Comparison of ENCODE assay signal across 21 cellular contexts in genomic region chr7:143846692-143847091, GRCh38. TPM values are rescaled to one million over a fixed set of nuclear protein-coding genes. Genes with fewer than 3 reads are reported as not detected.
DNase-seq lines count a peak whose midpoint lies in the region; ATAC-seq, FAIRE-seq and TF ChIP-seq lines count a peak whose summit lies in the region.
"Had no signal": no experiment of that assay in that cellular context is flagged by ENCODE, and none has a peak within 500 bp of the region (broad histone marks: within the 10 kb centered on the region; RNA-seq: fewer than 3 reads in every experiment).

No MANE protein-coding gene starts in this region.

- no peak overlapping the region for H3K4me3 Mint-ChIP-seq in activated CD4-positive, alpha-beta T cell treated with anti-CD3 and anti-CD28 coated beads for 36 hours
- no peak overlapping the region for H3K4me3 Mint-ChIP-seq in activated naive CD4-positive, alpha-beta T cell treated with anti-CD3 and anti-CD28 coated beads, Interleukin-2, amount 10 ng/mL, durations not matched to agents 7 days and 5 days
- H3K4me3 Mint-ChIP-seq in osteocyte (ENCODE audit: unreplicated experiment) = no peak overlapping the region
- H3K4me3 Mint-ChIP-seq: CD4-positive, alpha-beta memory T cell; H9; T-helper 1 cell treated with Interleukin-12 subunit alpha and Interleukin-12 subunit beta and Interleukin-4 antibody, amounts not matched to agents 30 μg/mL and 1 μg/mL, for 36 hours had no signal

- H3K4me3 ChIP-seq in small intestine (ENCODE audit: low read depth in 1 of 2, low read length in 2 of 2) = no peak overlapping the region
- H3K4me3 ChIP-seq: Peyer's patch had no signal

- FAIRE-seq in small intestine (lab: Jason Lieb, UNC) = peak; percentile 36
- FAIRE-seq: HepG2 had no signal

- DNase-seq in activated CD4-positive, alpha-beta T cell treated with anti-CD3 and anti-CD28 coated beads for 36 hours = no peak
- DNase-seq in activated CD4-positive, alpha-beta T cell treated with anti-CD3 and anti-CD28 coated beads for 48 hours = no peak
- DNase-seq in small intestine = no peak
- no peak for DNase-seq in activated naive CD4-positive, alpha-beta T cell treated with anti-CD3 and anti-CD28 coated beads, Interleukin-2, amount 10 ng/mL, durations not matched to agents 7 days and 5 days
- no peak for DNase-seq in osteocyte (ENCODE audit: extremely low spot score, unreplicated experiment)
- no peak for DNase-seq in HK-2 (ENCODE audit: unreplicated experiment)
- DNase-seq: Calu3; CD4-positive, alpha-beta memory T cell; H9; NCI-H1092; NCI-H1694; NCI-H2107; NCI-H2227 treated with DMSO at 0.1 percent for 48 hours; NCI-H524; Peyer's patch; SHP77 treated with DMSO at 0.1 percent for 48 hours had no signal

- intact Hi-C loops in activated CD4-positive, alpha-beta T cell treated with anti-CD3 and anti-CD28 coated beads for 36 hours (cut with DNase I, micrococcal nuclease) = no loop called here

- TF ChIP-seq CTCF in osteocyte (IDR thresholded peaks at IDR 0.05) = no peak

- POLR2A ChIA-PET in activated CD4-positive, alpha-beta T cell treated with anti-CD3 and anti-CD28 coated beads for 36 hours (lab: Charles Lee) = no interaction called here

- H3K4me1 Mint-ChIP-seq in activated CD4-positive, alpha-beta T cell treated with anti-CD3 and anti-CD28 coated beads for 36 hours = no peaks in the 10 kb centered on the region
- no peaks in the 10 kb centered on the region for H3K4me1 Mint-ChIP-seq in activated naive CD4-positive, alpha-beta T cell treated with anti-CD3 and anti-CD28 coated beads, Interleukin-2, amount 10 ng/mL, durations not matched to agents 7 days and 5 days
- no peaks in the 10 kb centered on the region for H3K4me1 Mint-ChIP-seq in osteocyte (ENCODE audit: unreplicated experiment)
- H3K4me1 Mint-ChIP-seq: CD4-positive, alpha-beta memory T cell; H9 had no signal

- H3K27me3 Mint-ChIP-seq in activated CD4-positive, alpha-beta T cell treated with anti-CD3 and anti-CD28 coated beads for 36 hours = no peaks in the 10 kb centered on the region
- H3K27me3 Mint-ChIP-seq in activated naive CD4-positive, alpha-beta T cell treated with anti-CD3 and anti-CD28 coated beads, Interleukin-2, amount 10 ng/mL, durations not matched to agents 7 days and 5 days = no peaks in the 10 kb centered on the region
- no peaks in the 10 kb centered on the region for H3K27me3 Mint-ChIP-seq in osteocyte (ENCODE audit: unreplicated experiment)
- H3K27me3 Mint-ChIP-seq: CD4-positive, alpha-beta memory T cell had no signal

- H3K27ac Mint-ChIP-seq in activated CD4-positive, alpha-beta T cell treated with anti-CD3 and anti-CD28 coated beads for 36 hours = no peak overlapping the region
- H3K27ac Mint-ChIP-seq in activated naive CD4-positive, alpha-beta T cell treated with anti-CD3 and anti-CD28 coated beads, Interleukin-2, amount 10 ng/mL, durations not matched to agents 7 days and 5 days = no peak overlapping the region
- no peak overlapping the region for H3K27ac Mint-ChIP-seq in osteocyte (ENCODE audit: unreplicated experiment)
- H3K27ac Mint-ChIP-seq: CD4-positive, alpha-beta memory T cell; H9; T-helper 1 cell treated with Interleukin-12 subunit alpha and Interleukin-12 subunit beta and Interleukin-4 antibody, amounts not matched to agents 30 μg/mL and 1 μg/mL, for 36 hours had no signal

- H3K27ac ChIP-seq in small intestine (ENCODE audit: low read depth in 1 of 2, low read length in 1 of 2) = no peak overlapping the region
- H3K27ac ChIP-seq: 22Rv1, Peyer's patch had no signal

- WGBS in small intestine, 3 donors = 97 to 99% (median 99%) methylated on average over 2 of the region's 2 CpGs

- no peaks in the 10 kb centered on the region for H3K27me3 ChIP-seq in small intestine (ENCODE audit: control insufficient read depth in 2 of 2, insufficient read depth in 2 of 2, low read length in 2 of 2)
- H3K27me3 ChIP-seq: Peyer's patch had no signal

- CTCF ChIA-PET in activated CD4-positive, alpha-beta T cell treated with anti-CD3 and anti-CD28 coated beads for 36 hours (lab: Charles Lee) = no interaction called here
- CTCF ChIA-PET in activated naive CD4-positive, alpha-beta T cell treated with anti-CD3 and anti-CD28 coated beads, Interleukin-2, amount 10 ng/mL, durations not matched to agents 7 days and 5 days (lab: Charles Lee) = no interaction called here

- peaks cover 5% of the 10 kb centered on the region for H3K36me3 Mint-ChIP-seq in activated CD4-positive, alpha-beta T cell treated with anti-CD3 and anti-CD28 coated beads for 36 hours (ENCODE audit: low read depth)
- peaks cover 5% of the 10 kb centered on the region for H3K36me3 Mint-ChIP-seq in activated naive CD4-positive, alpha-beta T cell treated with anti-CD3 and anti-CD28 coated beads, Interleukin-2, amount 10 ng/mL, durations not matched to agents 7 days and 5 days
- H3K36me3 Mint-ChIP-seq in osteocyte (ENCODE audit: unreplicated experiment) = no peaks in the 10 kb centered on the region

- ATAC-seq in activated CD4-positive, alpha-beta T cell treated with anti-CD3 and anti-CD28 coated beads for 36 hours = peak; percentile 65
- ATAC-seq in GM21529 (IDR thresholded peaks at IDR 0.05; ENCODE audit: unreplicated experiment) (peak; percentile 77), HG03432 (IDR thresholded peaks at IDR 0.05; ENCODE audit: unreplicated experiment) (peak; percentile 64)
- ATAC-seq: HepG2 had no signal

- H3K9me3 Mint-ChIP-seq in activated CD4-positive, alpha-beta T cell treated with anti-CD3 and anti-CD28 coated beads for 36 hours (ENCODE audit: low read depth) = peaks cover 3% of the 10 kb centered on the region
- H3K9me3 Mint-ChIP-seq in activated naive CD4-positive, alpha-beta T cell treated with anti-CD3 and anti-CD28 coated beads, Interleukin-2, amount 10 ng/mL, durations not matched to agents 7 days and 5 days = peaks cover 5% of the 10 kb centered on the region
- H3K9me3 Mint-ChIP-seq in osteocyte (ENCODE audit: unreplicated experiment) = peaks cover 8% of the 10 kb centered on the region
- H3K9me3 Mint-ChIP-seq: H9 had no signal

- H3K9me3 ChIP-seq in small intestine (ENCODE audit: control insufficient read depth, low read depth) = no peaks in the 10 kb centered on the region
- H3K9me3 ChIP-seq: Peyer's patch had no signal

- H3K36me3 ChIP-seq in small intestine (ENCODE audit: control insufficient read depth in 2 of 2, insufficient read depth in 2 of 2, low read length in 2 of 2) = no peaks in the 10 kb centered on the region
- H3K36me3 ChIP-seq: Peyer's patch had no signal

- no peaks in the 10 kb centered on the region for H3K4me1 ChIP-seq in small intestine (ENCODE audit: control insufficient read depth in 2 of 2, insufficient read depth in 1 of 2, low read depth in 1 of 2, low read length in 1 of 2)
- H3K4me1 ChIP-seq: Peyer's patch had no signal

RNA-seq across cellular contexts. Expression of gene TCAF1, which starts 55.3 kb away (rescaled TPM):
- 10 to 100 TPM; 16.5 to 17.7 TPM for total RNA-seq in activated CD4-positive, alpha-beta T cell treated with anti-CD3 and anti-CD28 coated beads for 36 hours
- 10 to 100 TPM in 1 of 3 donors, 1 to 10 TPM in 2; 8.1 to 17.0 (median 8.7) TPM for polyA plus RNA-seq in small intestine
- total RNA-seq in osteocyte = 82.4 and 87.8 TPM in 2 replicates
